8 cellular contexts compared by ENCODE assay signal in genomic region chr10:97849491-97850402, GRCh38. TPM values are rescaled to one million over a fixed set of nuclear protein-coding genes. Genes with fewer than 3 reads are reported as not detected.
DNase-seq lines count a peak whose midpoint lies in the region; ATAC-seq lines count a peak whose summit lies in the region.

Gene GOLGA7B, plus strand, starts transcription at chr10:97849843. Its CDS starts 461 bp downstream, at chr10:97850304.

- H3K27ac ChIP-seq in ACC112 (ENCODE audit: low read depth, low read length): no peak within 1 kb of the TSS
- peak within 1 kb of the TSS in 1 of 2 donors; percentile 1 for H3K27ac ChIP-seq in mucosa of rectum (ENCODE audit: low read depth in 2 of 2, low read length in 2 of 2)

- peaks cover 65% of the 10 kb centered on the region for H3K27me3 ChIP-seq in ACC112 (ENCODE audit: insufficient read depth, low read length)
- peaks cover 11 to 17% of the 10 kb centered on the region in 2 donors for H3K27me3 ChIP-seq in mucosa of rectum (ENCODE audit: control insufficient read depth in 2 of 2, insufficient read depth in 2 of 2, low read length in 2 of 2)

- POLR2A ChIA-PET in activated CD4-positive, alpha-beta memory T cell treated with anti-CD3 and anti-CD28 coated beads for 36 hours (lab: Charles Lee): interaction anchor here (1.2 to 1.3 kb wide), 2 partner anchors 8 to 11 kb away, joined by 3 read pairs; no protein-coding TSS in a partner anchor

- no peaks in the 10 kb centered on the region for H3K9me3 Mint-ChIP-seq in activated CD4-positive, alpha-beta memory T cell treated with anti-CD3 and anti-CD28 coated beads for 36 hours
- no peaks in the 10 kb centered on the region for H3K9me3 Mint-ChIP-seq in effector memory CD8-positive, alpha-beta T cell
- no peaks in the 10 kb centered on the region for H3K9me3 Mint-ChIP-seq in stimulated activated memory B cell treated with anti-CD40 and anti-IgM and Interleukin-4, amounts not matched to agents 10 μg/mL and 1 μg/mL and 100 μg/mL, for 72 hours

- peak; percentile 53 for ATAC-seq in GM18909 (IDR thresholded peaks at IDR 0.05; ENCODE audit: poor library complexity, unreplicated experiment)
- peak; percentile 83 for ATAC-seq in effector memory CD8-positive, alpha-beta T cell (replicated peaks)
- peak; percentile 80 for ATAC-seq in stimulated activated memory B cell treated with anti-CD40 and anti-IgM and Interleukin-4, amounts not matched to agents 10 μg/mL and 1 μg/mL and 100 μg/mL, for 72 hours
- no peak for ATAC-seq in GM21447 (IDR thresholded peaks at IDR 0.05; ENCODE audit: unreplicated experiment)

- peak within 1 kb of the TSS; percentile 9 for H3K27ac Mint-ChIP-seq in activated CD4-positive, alpha-beta memory T cell treated with anti-CD3 and anti-CD28 coated beads for 36 hours
- peak within 1 kb of the TSS; percentile 74 to 86 for H3K27ac Mint-ChIP-seq in effector memory CD8-positive, alpha-beta T cell
- H3K27ac Mint-ChIP-seq in stimulated activated memory B cell treated with anti-CD40 and anti-IgM and Interleukin-4, amounts not matched to agents 10 μg/mL and 1 μg/mL and 100 μg/mL, for 72 hours: peak within 1 kb of the TSS; percentile 6

- H3K36me3 ChIP-seq in ACC112 (ENCODE audit: insufficient read depth, low read length) (no peaks in the 10 kb centered on the region), mucosa of rectum (ENCODE audit: control insufficient read depth in 2 of 2, insufficient read depth in 2 of 2, low read length in 2 of 2) (no peaks in the 10 kb centered on the region)

- no peak within 1 kb of the TSS for H2AFZ ChIP-seq in ACC112 (ENCODE audit: low read length, unreplicated experiment)

- H3K36me3 Mint-ChIP-seq in activated CD4-positive, alpha-beta memory T cell treated with anti-CD3 and anti-CD28 coated beads for 36 hours: no peaks in the 10 kb centered on the region
- peaks cover 3% of the 10 kb centered on the region for H3K36me3 Mint-ChIP-seq in effector memory CD8-positive, alpha-beta T cell (ENCODE audit: insufficient read depth)
- H3K36me3 Mint-ChIP-seq in stimulated activated memory B cell treated with anti-CD40 and anti-IgM and Interleukin-4, amounts not matched to agents 10 μg/mL and 1 μg/mL and 100 μg/mL, for 72 hours: no peaks in the 10 kb centered on the region

- intact Hi-C loops in activated CD4-positive, alpha-beta memory T cell treated with anti-CD3 and anti-CD28 coated beads for 36 hours (cut with micrococcal nuclease): loop anchor here (1.0 to 10.0 kb wide), 4 partner anchors 9 to 285 kb away; partner anchors contain the start of genes AVPI1 and R3HCC1L

- H3K9ac ChIP-seq in mucosa of rectum (ENCODE audit: low read depth in 1 of 2, low read length in 2 of 2): no peak within 1 kb of the TSS

- H3K4me3 Mint-ChIP-seq in activated CD4-positive, alpha-beta memory T cell treated with anti-CD3 and anti-CD28 coated beads for 36 hours: peak within 1 kb of the TSS; percentile 73
- H3K4me3 Mint-ChIP-seq in effector memory CD8-positive, alpha-beta T cell: peak within 1 kb of the TSS; percentile 89 to 97
- H3K4me3 Mint-ChIP-seq in stimulated activated memory B cell treated with anti-CD40 and anti-IgM and Interleukin-4, amounts not matched to agents 10 μg/mL and 1 μg/mL and 100 μg/mL, for 72 hours: peak within 1 kb of the TSS; percentile 77

- H3K9me3 ChIP-seq in mucosa of rectum (ENCODE audit: control insufficient read depth in 2 of 2, low read length in 2 of 2): no peaks in the 10 kb centered on the region

- peaks cover 36% of the 10 kb centered on the region for H3K4me1 Mint-ChIP-seq in activated CD4-positive, alpha-beta memory T cell treated with anti-CD3 and anti-CD28 coated beads for 36 hours (ENCODE audit: low read depth)
- H3K4me1 Mint-ChIP-seq in effector memory CD8-positive, alpha-beta T cell (ENCODE audit: low read depth in 2 of 2): peaks cover 35% of the 10 kb centered on the region in 2 donors
- peaks cover 18% of the 10 kb centered on the region for H3K4me1 Mint-ChIP-seq in stimulated activated memory B cell treated with anti-CD40 and anti-IgM and Interleukin-4, amounts not matched to agents 10 μg/mL and 1 μg/mL and 100 μg/mL, for 72 hours

- CTCF ChIA-PET in activated CD4-positive, alpha-beta memory T cell treated with anti-CD3 and anti-CD28 coated beads for 36 hours (lab: Charles Lee): interaction anchor here (1.0 to 1.1 kb wide), 3 partner anchors 19 to 59 kb away, joined by 3 to 5 read pairs (median 4); no protein-coding TSS in a partner anchor

- DNase-seq in NCI-H146 treated with DMSO at 0.1 percent for 48 hours (lab: John Stamatoyannopoulos, UW; ENCODE audit: unreplicated experiment): peak; percentile 74
- peak; percentile 68 for DNase-seq in activated CD4-positive, alpha-beta memory T cell treated with anti-CD3 and anti-CD28 coated beads for 36 hours
- peak; percentile 56 to 62 (median 57) for DNase-seq in effector memory CD8-positive, alpha-beta T cell

- H3K4me1 ChIP-seq in ACC112 (ENCODE audit: control insufficient read depth, insufficient read depth, low read length, unreplicated experiment): no peaks in the 10 kb centered on the region
- H3K4me1 ChIP-seq in mucosa of rectum (ENCODE audit: control insufficient read depth in 2 of 2, insufficient read depth in 2 of 2, low read length in 2 of 2): peaks cover 2 to 4% of the 10 kb centered on the region in 2 donors

- H3K4me3 ChIP-seq in ACC112 (ENCODE audit: low read depth, low read length) (peak within 1 kb of the TSS; percentile 71), mucosa of rectum (ENCODE audit: low read length in 2 of 2) (peak within 1 kb of the TSS; percentile 55 to 62)

- H3K27me3 Mint-ChIP-seq in activated CD4-positive, alpha-beta memory T cell treated with anti-CD3 and anti-CD28 coated beads for 36 hours: no peaks in the 10 kb centered on the region
- no peaks in the 10 kb centered on the region for H3K27me3 Mint-ChIP-seq in effector memory CD8-positive, alpha-beta T cell
- H3K27me3 Mint-ChIP-seq in stimulated activated memory B cell treated with anti-CD40 and anti-IgM and Interleukin-4, amounts not matched to agents 10 μg/mL and 1 μg/mL and 100 μg/mL, for 72 hours: peaks cover 29% of the 10 kb centered on the region

- H3K79me2 ChIP-seq in ACC112 (ENCODE audit: control insufficient read depth, insufficient read depth, low read length, unreplicated experiment): no peaks in the 10 kb centered on the region

RNA-seq across cellular contexts. Expression of gene GOLGA7B, which starts in this region (rescaled TPM):
- total RNA-seq in activated CD4-positive, alpha-beta memory T cell treated with anti-CD3 and anti-CD28 coated beads for 36 hours: under 1 TPM; 0.86 to 0.87 TPM

Comparison
In these comparisons a context has a peak if more than half of its experiments do, and no peak if none do; other contexts are left out.
1. Peak in DNase-seq in activated CD4-positive, alpha-beta memory T cell treated with anti-CD3 and anti-CD28 coated beads for 36 hours; RNA of the gene not detected or under 1 TPM.
2. H3K27ac Mint-ChIP-seq: peak in every context shown above with its lines; median percentile 80 in effector memory CD8-positive, alpha-beta T cell; 9 in activated CD4-positive, alpha-beta memory T cell treated with anti-CD3 and anti-CD28 coated beads for 36 hours; 6 in stimulated activated memory B cell treated with anti-CD40 and anti-IgM and Interleukin-4, amounts not matched to agents 10 μg/mL and 1 μg/mL and 100 μg/mL, for 72 hours.